9 cellular contexts compared by ENCODE assay signal in the genomic region with DNA sequence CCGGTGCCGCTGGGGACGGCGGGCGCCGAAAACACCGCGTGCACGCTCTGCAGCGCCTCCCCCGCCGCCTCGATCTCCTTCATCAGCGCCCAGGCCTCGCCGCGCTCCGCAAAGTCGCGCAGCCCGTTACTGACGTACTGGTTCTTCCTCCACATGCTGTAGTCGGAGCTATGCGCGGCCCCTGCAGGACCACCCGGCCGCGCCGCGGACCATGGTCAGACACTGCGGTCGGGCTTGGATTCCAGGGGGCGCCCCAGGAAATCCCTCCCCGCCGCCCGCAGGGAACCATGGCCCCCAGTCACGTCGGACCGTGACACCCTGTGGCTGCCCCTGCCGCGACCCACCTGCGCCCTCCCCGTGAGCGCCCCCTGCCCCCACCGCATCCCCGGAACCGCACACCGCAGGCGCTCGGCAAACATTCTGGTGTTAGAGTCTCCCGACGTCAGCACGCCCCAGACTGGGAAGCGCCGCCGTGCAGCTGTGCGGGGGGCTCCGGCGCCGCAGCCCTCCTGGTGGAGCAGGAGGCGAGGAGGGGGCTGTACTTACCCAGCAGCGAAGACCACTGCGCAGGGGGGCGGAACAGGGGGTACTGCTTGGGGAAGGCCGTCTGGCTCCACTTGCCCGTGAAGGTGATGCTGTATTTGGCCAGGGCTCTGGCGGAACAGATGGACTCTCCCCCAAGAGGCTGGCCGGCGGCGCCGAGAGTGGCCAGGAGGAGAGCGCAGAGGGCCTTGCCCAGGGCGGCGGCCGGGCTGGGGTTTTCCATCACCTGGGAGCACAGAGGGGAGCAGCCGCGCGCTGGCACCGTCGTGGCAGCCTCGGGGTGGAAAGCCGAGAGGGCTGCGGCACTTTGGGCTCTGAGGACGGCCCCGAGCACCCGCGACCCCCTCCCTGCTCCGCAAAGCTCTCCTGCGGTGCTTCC. TPM values are rescaled to one million over a fixed set of nuclear protein-coding genes. Genes with fewer than 3 reads are reported as not detected.
DNase-seq lines count a peak whose midpoint lies in the region; ATAC-seq and TF ChIP-seq lines count a peak whose summit lies in the region.
"Had no signal": no experiment of that assay in that cellular context is flagged by ENCODE, and none has a peak within 500 bp of the region (broad histone marks: within the 10 kb centered on the region; RNA-seq: fewer than 3 reads in every experiment).

No MANE protein-coding gene starts in this region.

- peaks cover 78% of the 10 kb centered on the region for H3K4me1 ChIP-seq in vagina

- no peaks in the 10 kb centered on the region for H3K9me3 ChIP-seq in vagina
- H3K9me3 ChIP-seq: adrenal gland had no signal

- H3K36me3 ChIP-seq in vagina: peaks cover 0 to 10% of the 10 kb centered on the region in 2 donors
- H3K36me3 ChIP-seq: adrenal gland had no signal

- ATAC-seq in sciatic nerve: no peak

- intact Hi-C loops in Calu3 (cut with micrococcal nuclease; ENCODE audit: unreplicated experiment) (no loop called here), vagina (cut with DNase I) (loop anchor here (5.0 kb wide), 1 partner anchor 36 kb away; no protein-coding TSS in a partner anchor), sciatic nerve (cut with DNase I) (loop anchor here (10.0 kb wide), 1 partner anchor 53 kb away; no protein-coding TSS in a partner anchor)

- H3K27ac ChIP-seq in vagina: peak overlapping the region; percentile 87

- H3K27ac Mint-ChIP-seq in Calu3 (ENCODE audit: unreplicated experiment) (no peak overlapping the region), neural crest cell (ENCODE audit: unreplicated experiment) (no peak overlapping the region)

- peak overlapping the region; percentile 32 for H3K4me3 Mint-ChIP-seq in Calu3 (ENCODE audit: low read depth, unreplicated experiment)
- peak overlapping the region; percentile 44 for H3K4me3 Mint-ChIP-seq in neural crest cell

- BruUV-seq in Calu3 (replicated peaks; lab: Mats Ljungman, UMichigan): no TSS peak

- H3K4me1 Mint-ChIP-seq in Calu3 (ENCODE audit: low read depth, unreplicated experiment): no peaks in the 10 kb centered on the region
- peaks cover 12% of the 10 kb centered on the region for H3K4me1 Mint-ChIP-seq in neural crest cell

- H3K27me3 ChIP-seq in vagina: no peaks in the 10 kb centered on the region

- H3K36me3 Mint-ChIP-seq in Calu3 (ENCODE audit: insufficient read depth, unreplicated experiment) (peaks cover 4% of the 10 kb centered on the region), neural crest cell (ENCODE audit: low read depth) (no peaks in the 10 kb centered on the region)

- TF ChIP-seq CTCF in Calu3 (IDR thresholded peaks at IDR 0.05; ENCODE audit: unreplicated experiment) (no peak), epithelial cell of proximal tubule (conservative IDR thresholded peaks at IDR 0.05; ENCODE audit: low read depth, low read length) (peak; percentile 3), neural crest cell (conservative IDR thresholded peaks at IDR 0.05) (no peak), vagina (IDR thresholded peaks at IDR 0.05) (no peak)

- DNase-seq in Calu3: no peak
- DNase-seq in activated CD4-positive, alpha-beta T cell treated with anti-CD3 and anti-CD28 coated beads, Interleukin-2, amount 50 U/mL, for 4 hours: peak; percentile 47 to 50
- DNase-seq in epithelial cell of proximal tubule (ENCODE audit: low read depth): no peak
- DNase-seq in neural crest cell (ENCODE audit: low read depth, low spot score): no peak
- DNase-seq in vagina (ENCODE audit: extremely low spot score in 2 of 2): peak in 1 of 2 donors; percentile 86
- DNase-seq in NCI-H2171 (lab: John Stamatoyannopoulos, UW): no peak
- DNase-seq in sciatic nerve (ENCODE audit: low spot score): no peak
- no peak for DNase-seq in NCI-H446 treated with DMSO at 0.1 percent for 48 hours (lab: John Stamatoyannopoulos, UW)

- no peak for TF ChIP-seq POLR2A in vagina (IDR thresholded peaks at IDR 0.05)

- CTCF ChIA-PET in Calu3 (lab: Charles Lee): no interaction called here

- peaks cover 12% of the 10 kb centered on the region for H3K27me3 Mint-ChIP-seq in Calu3 (ENCODE audit: unreplicated experiment)
- peaks cover 75% of the 10 kb centered on the region for H3K27me3 Mint-ChIP-seq in neural crest cell (ENCODE audit: low read depth)

- H3K9me3 Mint-ChIP-seq in Calu3 (ENCODE audit: low read depth, unreplicated experiment): no peaks in the 10 kb centered on the region
- no peaks in the 10 kb centered on the region for H3K9me3 Mint-ChIP-seq in neural crest cell

- H3K4me3 ChIP-seq in epithelial cell of proximal tubule (ENCODE audit: low read depth, low read length) (peak overlapping the region; percentile 76), vagina (peak overlapping the region; percentile 54 to 55)

RNA-seq across cellular contexts. Expression of a gene that starts 0.8 kb away (rescaled TPM):
- 2.2 and 2.4 TPM in 2 replicates for total RNA-seq in Calu3 (2022)
- 1.4 and 18.1 TPM in 2 replicates for total RNA-seq in epithelial cell of proximal tubule
- total RNA-seq in neural crest cell: 2.3 and 4.1 TPM in 2 replicates
- total RNA-seq in vagina: 72.2 TPM
- 35.6 TPM for total RNA-seq in sciatic nerve

RNA-seq across cellular contexts. Expression of a gene that starts 58.2 kb away (rescaled TPM):
- total RNA-seq in Calu3 (2022) (not detected in 2 replicates), epithelial cell of proximal tubule (3.5 and 8.1 TPM in 2 replicates), neural crest cell (2.7 and 5.0 TPM in 2 replicates), vagina (7.9 TPM), sciatic nerve (17.9 TPM)

Comparison
In these comparisons a context has a peak if more than half of its experiments do, and no peak if none do; other contexts are left out.
1. DNase-seq: peak in activated CD4-positive, alpha-beta T cell treated with anti-CD3 and anti-CD28 coated beads, Interleukin-2, amount 50 U/mL, for 4 hours (2 of 2); none in Calu3 (single experiment), epithelial cell of proximal tubule (single experiment), neural crest cell (single experiment), NCI-H2171 (single experiment), sciatic nerve (single experiment) and NCI-H446 treated with DMSO at 0.1 percent for 48 hours (single experiment).